Comparison of ENCODE assay signal across 11 cellular contexts in genomic region chr6:21404577-21404976, GRCh38.
DNase-seq lines count a peak whose midpoint lies in the region; ATAC-seq and TF ChIP-seq lines count a peak whose summit lies in the region.
"Had no signal": no experiment of that assay in that cellular context is flagged by ENCODE, and none has a peak within 500 bp of the region (broad histone marks: within the 10 kb centered on the region; RNA-seq: fewer than 3 reads in every experiment).

No MANE protein-coding gene starts in this region.

- intact Hi-C loops in CD14-positive monocyte (cut with micrococcal nuclease) = no loop called here

- TF ChIP-seq CTCF in GM12865 (IDR thresholded peaks at IDR 0.05; ENCODE audit: insufficient read depth, low read depth, low read length, missing control alignments) = no peak
- no peak for TF ChIP-seq CTCF in CD14-positive monocyte (IDR thresholded peaks at IDR 0.05)

- peaks cover 0 to 7% (median 0%) of the 10 kb centered on the region in 7 donors for H3K9me3 Mint-ChIP-seq in CD14-positive monocyte

- H3K36me3 Mint-ChIP-seq in CD14-positive monocyte = no peaks in the 10 kb centered on the region
- H3K36me3 Mint-ChIP-seq: activated naive CD8-positive, alpha-beta T cell treated with anti-CD3 and anti-CD28 coated beads, Interleukin-2, amount 10 ng/mL, durations not matched to agents 7 days and 5 days had no signal

- peak; percentile 16 for DNase-seq in GM12865 (ENCODE audit: low read depth)
- peak; percentile 42 for DNase-seq in RPMI8226
- no peak for DNase-seq in CD14-positive monocyte (ENCODE audit: low spot score)
- DNase-seq in inferior parietal cortex (ENCODE audit: extremely low spot score) = no peak
- DNase-seq in NCI-H2196 (lab: John Stamatoyannopoulos, UW; ENCODE audit: unreplicated experiment) = no peak
- no peak for DNase-seq in occipital lobe (lab: John Stamatoyannopoulos, UW)
- DNase-seq: activated naive CD8-positive, alpha-beta T cell treated with anti-CD3 and anti-CD28 coated beads, Interleukin-2, amount 10 ng/mL, durations not matched to agents 7 days and 5 days; caudate nucleus; NCI-H446 had no signal

- no peak overlapping the region for H3K4me3 Mint-ChIP-seq in CD14-positive monocyte
- H3K4me3 Mint-ChIP-seq: activated naive CD8-positive, alpha-beta T cell treated with anti-CD3 and anti-CD28 coated beads, Interleukin-2, amount 10 ng/mL, durations not matched to agents 7 days and 5 days had no signal

- no peak overlapping the region for H3K4me3 ChIP-seq in GM12865 (ENCODE audit: low read depth, low read length)

- peaks cover 0 to 4% (median 3%) of the 10 kb centered on the region in 3 donors for H3K27me3 Mint-ChIP-seq in CD14-positive monocyte (ENCODE audit: low read depth in 3 of 3)

- H3K27ac Mint-ChIP-seq in CD14-positive monocyte = no peak overlapping the region
- H3K27ac Mint-ChIP-seq: activated naive CD8-positive, alpha-beta T cell treated with anti-CD3 and anti-CD28 coated beads, Interleukin-2, amount 10 ng/mL, durations not matched to agents 7 days and 5 days had no signal

- ATAC-seq in GM21423 (IDR thresholded peaks at IDR 0.05; ENCODE audit: unreplicated experiment) = peak; percentile 72
- ATAC-seq in HG03280 (IDR thresholded peaks at IDR 0.05; ENCODE audit: unreplicated experiment) = peak; percentile 58

- H3K4me1 Mint-ChIP-seq in CD14-positive monocyte = peaks cover 14% of the 10 kb centered on the region
- H3K4me1 Mint-ChIP-seq: activated naive CD8-positive, alpha-beta T cell treated with anti-CD3 and anti-CD28 coated beads, Interleukin-2, amount 10 ng/mL, durations not matched to agents 7 days and 5 days had no signal

Comparison
In these comparisons a context has a peak if more than half of its experiments do, and no peak if none do; other contexts are left out.
1. DNase-seq: peak in GM12865 (single experiment) and RPMI8226 (single experiment); none in CD14-positive monocyte (single experiment), inferior parietal cortex (single experiment), NCI-H2196 (single experiment) and occipital lobe (single experiment).